Comparison of ENCODE assay signal across 8 cellular contexts in genomic region chr11:71787014-71787823, GRCh38. TPM values are rescaled to one million over a fixed set of nuclear protein-coding genes. Genes with fewer than 3 reads are reported as not detected.
DNase-seq lines count a peak whose midpoint lies in the region.

No MANE protein-coding gene starts in this region.

- peak overlapping the region; percentile 76 for H2AFZ ChIP-seq in neuron (ENCODE audit: low read depth, low read length)

- H3K4me3 ChIP-seq in H7 (ENCODE audit: insufficient read depth, low read depth, low read length) (peak overlapping the region; percentile 73), neuron (ENCODE audit: low read length) (peak overlapping the region; percentile 68)

- DNase-seq in ELR (ENCODE audit: low read depth), result peak; percentile 99
- peak; percentile 94 for DNase-seq in H7
- peak; percentile 99 for DNase-seq in M059J (ENCODE audit: low read depth)
- DNase-seq in SHP77 treated with DMSO at 0.1 percent for 48 hours (lab: John Stamatoyannopoulos, UW), result peak; percentile 96
- peak; percentile 98 for DNase-seq in activated gamma-delta T cell treated with Interleukin-2 at 50 U/mL for 16 hours
- peak; percentile 95 for DNase-seq in foreskin melanocyte
- DNase-seq in stromal cell of bone marrow (ENCODE audit: low read depth), result peak; percentile 97

- H3K9me3 ChIP-seq in neuron (ENCODE audit: low read length), result no peaks in the 10 kb centered on the region

- H3K36me3 ChIP-seq in H7 (replicated peaks; ENCODE audit: control insufficient read depth, insufficient read depth, low read length) (no peaks in the 10 kb centered on the region; the same call in 1 of the 2 replicates), neuron (ENCODE audit: insufficient read depth, low read length) (no peaks in the 10 kb centered on the region)

- H3K27me3 ChIP-seq in H7 (ENCODE audit: control insufficient read depth, insufficient read depth, low read length) (no peaks in the 10 kb centered on the region), neuron (ENCODE audit: insufficient read depth, low read length) (no peaks in the 10 kb centered on the region)

- H3K4me1 ChIP-seq in neuron (ENCODE audit: insufficient read depth, low read length), result peaks cover 2% of the 10 kb centered on the region

RNA-seq across cellular contexts. Expression of gene DEFB108B, which starts 45.8 kb away (rescaled TPM):
- total RNA-seq in H7 (2014; rRNA removed; shearing (Covaris generic)), result not detected in 2 replicates
- not detected in 2 replicates for total RNA-seq in M059J (2014; rRNA removed; shearing (Covaris generic))

Comparison
In these comparisons a context has a peak if more than half of its experiments do, and no peak if none do; other contexts are left out.
1. Peak in every context shown above with its lines: DNase-seq and H3K4me3 ChIP-seq.